Comparison of ENCODE assay signal across 8 cellular contexts in the genomic region with DNA sequence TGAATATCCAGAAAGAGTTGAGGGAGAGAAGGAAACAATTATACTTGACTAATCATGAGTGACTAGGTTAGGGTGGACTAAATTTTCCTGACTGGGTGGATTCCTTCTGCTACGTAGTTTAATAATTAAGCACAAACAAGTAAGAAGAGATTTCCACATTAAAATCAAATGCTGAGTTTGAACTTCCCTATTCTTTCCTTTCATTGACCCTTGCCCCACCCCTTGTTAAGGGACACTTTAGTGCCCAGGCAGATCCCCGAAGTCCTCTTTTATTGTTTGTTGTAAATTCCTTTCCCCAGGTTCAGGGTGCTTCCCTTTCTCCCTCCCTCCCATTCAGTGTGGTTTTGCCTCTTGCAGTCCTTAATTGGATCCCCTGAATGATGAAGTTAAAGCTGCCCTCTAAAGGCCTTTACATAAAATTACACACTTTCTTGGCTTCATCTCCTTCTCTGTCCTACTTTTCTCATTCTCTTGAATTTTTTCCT. TPM values are rescaled to one million over a fixed set of nuclear protein-coding genes. Genes with fewer than 3 reads are reported as not detected.
DNase-seq lines count a peak whose midpoint lies in the region; ATAC-seq and TF ChIP-seq lines count a peak whose summit lies in the region.

No MANE protein-coding gene starts in this region.

- POLR2A ChIA-PET in CD8-positive, alpha-beta T cell (lab: Charles Lee): no interaction called here

- H3K27me3 ChIP-seq in right lobe of liver (no peaks in the 10 kb centered on the region), esophagus muscularis mucosa (no peaks in the 10 kb centered on the region)
- H3K27me3 ChIP-seq in CD8-positive, alpha-beta T cell (ENCODE audit: insufficient read depth, low read length): no peaks in the 10 kb centered on the region

- no peaks in the 10 kb centered on the region for H3K4me1 Mint-ChIP-seq in CD8-positive, alpha-beta T cell (ENCODE audit: low read depth)

- intact Hi-C loops in right lobe of liver (cut with DNase I): no loop called here
- intact Hi-C loops in esophagus muscularis mucosa (cut with DNase I): no loop called here
- intact Hi-C loops in CD8-positive, alpha-beta T cell (cut with DNase I, micrococcal nuclease): no loop called here

- WGBS in right lobe of liver (ENCODE audit: insufficient coverage, low coverage, low lambda C conversion rate, missing lambda C conversion rate): 9% methylated on average over 2 of the region's 2 CpGs
- 39% methylated on average over 2 of the region's 2 CpGs for WGBS in esophagus muscularis mucosa

- no peak overlapping the region for H3K4me3 Mint-ChIP-seq in CD8-positive, alpha-beta T cell

- H3K36me3 Mint-ChIP-seq in CD8-positive, alpha-beta T cell: no peaks in the 10 kb centered on the region

- H3K4me1 ChIP-seq in right lobe of liver (peaks cover 0 to 17% (median 5%) of the 10 kb centered on the region in 4 donors), esophagus muscularis mucosa (no peaks in the 10 kb centered on the region)
- no peaks in the 10 kb centered on the region for H3K4me1 ChIP-seq in CD8-positive, alpha-beta T cell (ENCODE audit: insufficient read depth, low read length)

- CTCF ChIA-PET in CD8-positive, alpha-beta T cell (lab: Charles Lee): no interaction called here

- no peaks in the 10 kb centered on the region for H3K36me3 ChIP-seq in right lobe of liver
- no peaks in the 10 kb centered on the region for H3K36me3 ChIP-seq in esophagus muscularis mucosa
- H3K36me3 ChIP-seq in CD8-positive, alpha-beta T cell (ENCODE audit: insufficient read depth, low read length): no peaks in the 10 kb centered on the region

- H3K9me3 Mint-ChIP-seq in CD8-positive, alpha-beta T cell: no peaks in the 10 kb centered on the region

- peak; percentile 48 for DNase-seq in DMS53 treated with DMSO at 0.1 percent for 48 hours (lab: John Stamatoyannopoulos, UW; ENCODE audit: unreplicated experiment)
- DNase-seq in right lobe of liver: no peak
- DNase-seq in esophagus muscularis mucosa (ENCODE audit: extremely low spot score): no peak
- no peak for DNase-seq in activated gamma-delta T cell treated with Interleukin-2 at 50 U/mL for 16 hours
- no peak for DNase-seq in CD8-positive, alpha-beta T cell

- no peak for TF ChIP-seq EP300 in esophagus muscularis mucosa (IDR thresholded peaks at IDR 0.05)

- no peaks in the 10 kb centered on the region for H3K9me3 ChIP-seq in right lobe of liver
- no peaks in the 10 kb centered on the region for H3K9me3 ChIP-seq in esophagus muscularis mucosa
- no peaks in the 10 kb centered on the region for H3K9me3 ChIP-seq in CD8-positive, alpha-beta T cell (ENCODE audit: low read length)

- TF ChIP-seq POLR2A in right lobe of liver (IDR thresholded peaks at IDR 0.05): no peak
- no peak for TF ChIP-seq POLR2A in esophagus muscularis mucosa (IDR thresholded peaks at IDR 0.05; ENCODE audit: low read depth)

- H3K27ac Mint-ChIP-seq in CD8-positive, alpha-beta T cell: no peak overlapping the region

- ATAC-seq in HG03571 (IDR thresholded peaks at IDR 0.05; ENCODE audit: unreplicated experiment): peak; percentile 50
- peak; percentile 82 to 92 (median 91) for ATAC-seq in right lobe of liver
- ATAC-seq in CD8-positive, alpha-beta T cell: no peak
- ATAC-seq in GM18868 (IDR thresholded peaks at IDR 0.05; ENCODE audit: unreplicated experiment): no peak

- TF ChIP-seq CTCF in VCaP (conservative IDR thresholded peaks at IDR 0.05) (peak; percentile 46), right lobe of liver (IDR thresholded peaks at IDR 0.05) (peak; percentile 27 to 46 (median 36)), esophagus muscularis mucosa (IDR thresholded peaks at IDR 0.05) (no peak)
- TF ChIP-seq CTCF in CD8-positive, alpha-beta T cell (IDR thresholded peaks at IDR 0.05): no peak

- no peak overlapping the region for H3K4me3 ChIP-seq in right lobe of liver
- no peak overlapping the region for H3K4me3 ChIP-seq in esophagus muscularis mucosa
- H3K4me3 ChIP-seq in CD8-positive, alpha-beta T cell (ENCODE audit: low read depth, low read length): no peak overlapping the region

- peaks cover 4% of the 10 kb centered on the region for H3K27me3 Mint-ChIP-seq in CD8-positive, alpha-beta T cell (ENCODE audit: low read depth)

- H3K27ac ChIP-seq in VCaP: no peak overlapping the region
- no peak overlapping the region for H3K27ac ChIP-seq in right lobe of liver
- no peak overlapping the region for H3K27ac ChIP-seq in esophagus muscularis mucosa (replicated peaks in 1 of 4)
- H3K27ac ChIP-seq in CD8-positive, alpha-beta T cell (ENCODE audit: low read depth, low read length): no peak overlapping the region

RNA-seq across cellular contexts. Expression of a gene that starts 8.8 kb away (rescaled TPM):
- total RNA-seq in right lobe of liver: not detected
- not detected for total RNA-seq in esophagus muscularis mucosa
- total RNA-seq in CD8-positive, alpha-beta T cell: not detected

Comparison
In these comparisons a context has a peak if more than half of its experiments do, and no peak if none do; other contexts are left out.
1. ATAC-seq: peak in HG03571 (single experiment) and right lobe of liver (4 of 4); none in CD8-positive, alpha-beta T cell (single experiment) and GM18868 (single experiment).
2. CTCF ChIP-seq: peak in VCaP (single experiment) and right lobe of liver (4 of 4); none in esophagus muscularis mucosa (0 of 3) and CD8-positive, alpha-beta T cell (single experiment).